Comparison of ENCODE assay signal across 7 cellular contexts in the genomic region with DNA sequence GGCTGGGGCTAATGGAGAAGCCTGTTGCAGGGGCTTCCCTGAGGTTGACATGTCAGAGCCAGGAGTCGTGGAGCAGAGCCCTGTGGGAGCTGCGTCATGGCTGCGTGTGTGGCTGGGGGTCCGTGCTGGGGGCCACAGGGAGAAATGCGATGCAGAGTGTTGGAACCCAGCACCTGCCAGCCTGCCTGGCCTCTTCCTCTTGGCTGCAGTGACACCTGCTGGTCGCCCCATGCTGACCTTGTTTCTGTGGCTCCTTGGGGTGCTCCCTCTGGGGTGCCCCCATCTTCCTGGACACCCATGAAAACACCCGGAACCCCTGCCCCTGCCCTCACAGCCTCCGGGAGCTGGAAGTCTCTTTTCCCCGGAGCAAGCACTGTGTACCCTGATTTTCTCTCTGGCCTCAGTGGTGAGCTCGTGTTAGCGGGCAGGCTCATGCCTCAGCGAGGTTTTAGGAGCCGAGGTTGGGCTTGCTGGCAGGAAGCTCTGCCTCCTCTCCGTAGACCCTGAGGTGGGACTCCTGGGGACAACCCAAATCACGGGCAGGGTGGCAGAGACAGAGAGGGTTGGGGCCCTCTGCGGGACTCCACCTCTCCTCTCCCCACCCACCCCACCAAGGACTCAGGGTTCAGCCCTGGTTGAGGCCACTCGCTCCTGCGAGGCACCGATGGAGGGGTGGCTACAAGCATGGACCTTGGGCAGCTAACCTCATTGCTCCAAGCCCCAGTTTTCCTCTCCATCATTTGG.
DNase-seq lines count a peak whose midpoint lies in the region; ATAC-seq and TF ChIP-seq lines count a peak whose summit lies in the region.

No MANE protein-coding gene starts in this region.

- H3K4me3 ChIP-seq in SK-N-SH (ENCODE audit: low read depth in 2 of 2, low read length in 1 of 2): no peak overlapping the region

- no peak overlapping the region for H3K4me2 ChIP-seq in SK-N-SH

- intact Hi-C loops in head of caudate nucleus (cut with DNase I): loop anchor here (2.0 kb wide), 1 partner anchor 103 kb away; a partner anchor contains a TSS

- TF ChIP-seq CTCF in GM20000 (IDR thresholded peaks at IDR 0.05; ENCODE audit: extremely low read depth, missing control alignments) (peak; percentile 33), SK-N-SH (IDR thresholded peaks at IDR 0.05) (peak; percentile 69)

- no peaks in the 10 kb centered on the region for H3K9me3 ChIP-seq in SK-N-SH

- no peaks in the 10 kb centered on the region for H3K36me3 ChIP-seq in SK-N-SH (replicated peaks in 1 of 2; ENCODE audit: control insufficient read depth in 1 of 2, insufficient read depth in 2 of 2, low read length in 1 of 2)

- H3K27me3 ChIP-seq in SK-N-SH (ENCODE audit: insufficient read depth): no peaks in the 10 kb centered on the region

- POLR2A ChIA-PET in SK-N-SH (lab: Yijun Ruan, JAX): no interaction called here

- no peak overlapping the region for H3K9ac ChIP-seq in SK-N-SH

- DNase-seq in GM20000 (ENCODE audit: low spot score) (peak; percentile 64), SK-N-SH (peak; percentile 82), head of caudate nucleus (peak; percentile 50 to 88 (median 74))
- DNase-seq in stimulated activated CD8-positive, alpha-beta memory T cell treated with anti-CD3 and anti-CD28 coated beads, Interleukin-4, amount 100 ng/mL, for 48 hours: peak; percentile 39
- DNase-seq in stimulated activated CD4-positive, alpha-beta T cell treated with anti-CD3 and anti-CD28 coated beads, Interleukin-4, amount 100 ng/mL, for 4 hours: no peak

- CTCF ChIA-PET in SK-N-SH (lab: Yijun Ruan, JAX): interaction anchor here (0.5 to 11.9 kb wide), 52 partner anchors 9 to 415 kb away, joined by 3 to 301 read pairs (median 4); a partner anchor contains a TSS

- no peaks in the 10 kb centered on the region for H3K79me2 ChIP-seq in SK-N-SH (ENCODE audit: insufficient read depth)

- WGBS in SK-N-SH (ENCODE audit: low lambda C conversion rate): 39% methylated on average over 9 of the region's 19 CpGs

- no peak overlapping the region for H3K27ac ChIP-seq in SK-N-SH (ENCODE audit: low read depth in 2 of 2, low read length in 1 of 2)

- no peaks in the 10 kb centered on the region for H3F3A ChIP-seq in SK-N-SH (replicated peaks; ENCODE audit: insufficient read depth)

- ATAC-seq in GM19455 (IDR thresholded peaks at IDR 0.05; ENCODE audit: unreplicated experiment) (no peak), GM18873 (IDR thresholded peaks at IDR 0.05; ENCODE audit: low FRiP score, unreplicated experiment) (no peak)

- no peak overlapping the region for H2AFZ ChIP-seq in SK-N-SH (ENCODE audit: low read depth)

- H4K20me1 ChIP-seq in SK-N-SH (ENCODE audit: insufficient read depth): no peaks in the 10 kb centered on the region

- H3K9me2 ChIP-seq in SK-N-SH: no peaks in the 10 kb centered on the region

- no peak for TF ChIP-seq EP300 in SK-N-SH (IDR thresholded peaks at IDR 0.05; ENCODE audit: borderline replicate concordance in 1 of 2, low read depth in 1 of 2, low read length in 1 of 2)

- H3K4me1 ChIP-seq in SK-N-SH (ENCODE audit: control insufficient read depth in 1 of 2, insufficient read depth in 2 of 2, low read depth in 1 of 2, low read length in 1 of 2): no peaks in the 10 kb centered on the region; a peak in 1 of 4 replicates

- TF ChIP-seq RAD21 in SK-N-SH (IDR thresholded peaks at IDR 0.05; ENCODE audit: low read length): peak; percentile 88

TF ChIP-seq in SK-N-SH, 30 proteins besides CTCF, POLR2A, EP300 and RAD21:
- TF ChIP-seq, protein P1, sequence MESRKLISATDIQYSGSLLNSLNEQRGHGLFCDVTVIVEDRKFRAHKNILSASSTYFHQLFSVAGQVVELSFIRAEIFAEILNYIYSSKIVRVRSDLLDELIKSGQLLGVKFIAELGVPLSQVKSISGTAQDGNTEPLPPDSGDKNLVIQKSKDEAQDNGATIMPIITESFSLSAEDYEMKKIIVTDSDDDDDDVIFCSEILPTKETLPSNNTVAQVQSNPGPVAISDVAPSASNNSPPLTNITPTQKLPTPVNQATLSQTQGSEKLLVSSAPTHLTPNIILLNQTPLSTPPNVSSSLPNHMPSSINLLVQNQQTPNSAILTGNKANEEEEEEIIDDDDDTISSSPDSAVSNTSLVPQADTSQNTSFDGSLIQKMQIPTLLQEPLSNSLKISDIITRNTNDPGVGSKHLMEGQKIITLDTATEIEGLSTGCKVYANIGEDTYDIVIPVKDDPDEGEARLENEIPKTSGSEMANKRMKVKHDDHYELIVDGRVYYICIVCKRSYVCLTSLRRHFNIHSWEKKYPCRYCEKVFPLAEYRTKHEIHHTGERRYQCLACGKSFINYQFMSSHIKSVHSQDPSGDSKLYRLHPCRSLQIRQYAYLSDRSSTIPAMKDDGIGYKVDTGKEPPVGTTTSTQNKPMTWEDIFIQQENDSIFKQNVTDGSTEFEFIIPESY (IDR thresholded peaks at IDR 0.05; ENCODE audit: borderline replicate concordance, low read depth): no peak
- no peak for TF ChIP-seq GABPA (IDR thresholded peaks at IDR 0.05; ENCODE audit: low read depth)
- TF ChIP-seq SMC3 (IDR thresholded peaks at IDR 0.05; ENCODE audit: low read depth, low read length): peak; percentile 91
- TF ChIP-seq ELF1 (IDR thresholded peaks at IDR 0.05): no peak
- TF ChIP-seq TAF1 (IDR thresholded peaks at IDR 0.05; ENCODE audit: borderline replicate concordance, low read depth, low read length): no peak
- no peak for TF ChIP-seq RXRA (IDR thresholded peaks at IDR 0.05; ENCODE audit: borderline replicate concordance, low read depth)

Comparison
In these comparisons a context has a peak if more than half of its experiments do, and no peak if none do; other contexts are left out.
1. DNase-seq: peak in GM20000 (single experiment), SK-N-SH (single experiment), head of caudate nucleus (42 of 42) and stimulated activated CD8-positive, alpha-beta memory T cell treated with anti-CD3 and anti-CD28 coated beads, Interleukin-4, amount 100 ng/mL, for 48 hours (single experiment); none in stimulated activated CD4-positive, alpha-beta T cell treated with anti-CD3 and anti-CD28 coated beads, Interleukin-4, amount 100 ng/mL, for 4 hours (0 of 2).